ENCODE assay signal across 8 cellular contexts in genomic region chr3:67654099-67654831, GRCh38. TPM values are rescaled to one million over a fixed set of nuclear protein-coding genes. Genes with fewer than 3 reads are reported as not detected.
A peak's percentile ranks its signal among the peaks of the same experiment; 100 is the strongest.
DNase-seq lines count a peak whose midpoint lies in the region; ATAC-seq and TF ChIP-seq lines count a peak whose summit lies in the region.

SUCLG2 (minus strand) TSS chr3:67654612; CDS start chr3:67654586, 26 bp downstream.

- H3K4me3 Mint-ChIP-seq in H9 = peak within 1 kb of the TSS; percentile 63 to 78

- ATAC-seq in left cardiac atrium (peak; percentile 98 to 99), psoas muscle (peak; percentile 95 to 98 (median 96))

- no peak within 1 kb of the TSS for H3T11ph ChIP-seq in H9 (ENCODE audit: low read length)

- no peaks in the 10 kb centered on the region for H3K23me2 ChIP-seq in H9 (ENCODE audit: insufficient read length, low read depth, low read length, poor library complexity, severe bottlenecking)

- H3K9me3 Mint-ChIP-seq in H9 = peaks cover 3 to 5% of the 10 kb centered on the region in 2 experiments; a peak in 3 of 5 replicates

- peak within 1 kb of the TSS; percentile 67 for H3K14ac ChIP-seq in H9 (ENCODE audit: insufficient read depth, low read length)

- no peak within 1 kb of the TSS for H2BK120ac ChIP-seq in H9 (ENCODE audit: low read depth, low read length, poor library complexity, severe bottlenecking)

- H3K56ac ChIP-seq in H9 (ENCODE audit: insufficient read length, low read depth, low read length) = no peak within 1 kb of the TSS

- TF ChIP-seq CTCF in H9 (conservative IDR thresholded peaks at IDR 0.05) = no peak
- 0 out of 2 replicates have a peak, but pooled peaks have one; percentile 5 for TF ChIP-seq CTCF in MM.1S (IDR thresholded peaks at IDR 0.05; ENCODE audit: low read length)
- TF ChIP-seq CTCF in psoas muscle (IDR thresholded peaks at IDR 0.05) = peak; percentile 11

- H3K4me2 ChIP-seq in H9 (ENCODE audit: insufficient read depth, insufficient read length, low read length) (peak within 1 kb of the TSS; percentile 60), MM.1S (ENCODE audit: low read depth, low read length) (peak within 1 kb of the TSS; percentile 83)

- H3K9ac ChIP-seq in H9 (ENCODE audit: extremely low read depth, insufficient read length, low read length) (peak within 1 kb of the TSS; percentile 39), MM.1S (ENCODE audit: low read length) (peak within 1 kb of the TSS; percentile 90)

- H2BK20ac ChIP-seq in H9 (ENCODE audit: low read depth, low read length, poor library complexity, severe bottlenecking) = no peak within 1 kb of the TSS

- no peak within 1 kb of the TSS for H2BK12ac ChIP-seq in H9 (ENCODE audit: insufficient read length, low read depth, low read length)

- H3K4me1 Mint-ChIP-seq in H9 = peaks cover 15 to 27% of the 10 kb centered on the region in 2 experiments

- H3K18ac ChIP-seq in H9 (ENCODE audit: insufficient read length, low read depth, low read length) = peak within 1 kb of the TSS; percentile 28

- WGBS in H9 (ENCODE audit: extremely low coverage, insufficient read length, low lambda C conversion rate) = no CpG with 5 or more reads among the region's 66 CpGs
- WGBS in psoas muscle, 3 donors = 0 to 1% (median 0%) methylated on average over 57 to 66 of the region's 66 CpGs
- under 1% methylated on average over 66 of the region's 66 CpGs for WGBS in urinary bladder

- H3K4me1 ChIP-seq in H9 (ENCODE audit: insufficient read depth, low read length) (no peaks in the 10 kb centered on the region), MM.1S (ENCODE audit: low read length) (peaks cover 4% of the 10 kb centered on the region), psoas muscle (peaks cover 25% of the 10 kb centered on the region), urinary bladder (ENCODE audit: insufficient read depth) (no peaks in the 10 kb centered on the region)

- H2BK15ac ChIP-seq in H9 (ENCODE audit: low read depth, low read length) = no peak within 1 kb of the TSS

- no peaks in the 10 kb centered on the region; the same call in 1 of the 2 replicates for H3K27me3 Mint-ChIP-seq in H9 (ENCODE audit: low read depth)

- H3K9me3 ChIP-seq in H9 (ENCODE audit: control insufficient read depth, low read depth, low read length) (no peaks in the 10 kb centered on the region), MM.1S (replicated peaks; ENCODE audit: insufficient read depth, low read length) (no peaks in the 10 kb centered on the region), psoas muscle (no peaks in the 10 kb centered on the region)

- peak within 1 kb of the TSS; percentile 71 to 83 (median 77); a peak in 4 of 7 replicates for H3K27ac Mint-ChIP-seq in H9

- no peak within 1 kb of the TSS for H4K8ac ChIP-seq in H9 (replicated peaks; ENCODE audit: insufficient read length, low read depth, low read length)

- H2AFZ ChIP-seq in H9 (ENCODE audit: low read length) (peak within 1 kb of the TSS; percentile 17), MM.1S (ENCODE audit: low read length) (peak within 1 kb of the TSS; percentile 94)

- no peak within 1 kb of the TSS for H4K91ac ChIP-seq in H9 (ENCODE audit: insufficient read length, low read depth, low read length)

- no peaks in the 10 kb centered on the region for H3K36me3 ChIP-seq in MM.1S (replicated peaks; ENCODE audit: insufficient read depth, low read length)
- H3K36me3 ChIP-seq in psoas muscle (ENCODE audit: insufficient read depth in 1 of 2, low read depth in 1 of 2) = no peaks in the 10 kb centered on the region
- H3K36me3 ChIP-seq in urinary bladder (ENCODE audit: insufficient read depth) = no peaks in the 10 kb centered on the region

- H3K27me3 ChIP-seq in H9 (ENCODE audit: insufficient read depth, low read length) (no peaks in the 10 kb centered on the region), MM.1S (replicated peaks; ENCODE audit: insufficient read depth, low read length) (no peaks in the 10 kb centered on the region), psoas muscle (ENCODE audit: insufficient read depth in 3 of 3, low read length in 2 of 3) (no peaks in the 10 kb centered on the region)

- H2AK5ac ChIP-seq in H9 (ENCODE audit: insufficient read length, low read length) = no peak within 1 kb of the TSS

- H2BK5ac ChIP-seq in H9 (ENCODE audit: insufficient read length, low read length) = no peak within 1 kb of the TSS

- H3F3A ChIP-seq in MM.1S (ENCODE audit: insufficient read depth, low read length) = 0 out of 2 replicates have a peak, but pooled peaks cover 5% of the 10 kb centered on the region

- H3K27ac ChIP-seq in H9 (ENCODE audit: insufficient read length, low read depth, low read length) = no peak within 1 kb of the TSS
- H3K27ac ChIP-seq in MM.1S (ENCODE audit: low read length) = peak within 1 kb of the TSS; percentile 76
- H3K27ac ChIP-seq in psoas muscle = peak within 1 kb of the TSS; percentile 98
- peak within 1 kb of the TSS; percentile 97 for H3K27ac ChIP-seq in urinary bladder (ENCODE audit: low read depth)

- H4K20me1 ChIP-seq in H9 (ENCODE audit: control insufficient read depth, insufficient read depth, insufficient read length) = no peaks in the 10 kb centered on the region
- H4K20me1 ChIP-seq in MM.1S (ENCODE audit: insufficient read depth, low read length) = no peaks in the 10 kb centered on the region

- peak within 1 kb of the TSS; percentile 8 for H4K5ac ChIP-seq in H9 (ENCODE audit: insufficient read length, low read depth, low read length)

- H3K4ac ChIP-seq in H9 (ENCODE audit: low read depth, low read length) = no peak within 1 kb of the TSS

- H3K79me2 ChIP-seq in H9 (ENCODE audit: insufficient read depth, low read length) = no peaks in the 10 kb centered on the region
- H3K79me2 ChIP-seq in MM.1S (ENCODE audit: low read length) = peaks cover 45% of the 10 kb centered on the region

- H3K4me3 ChIP-seq in MM.1S (ENCODE audit: low read length) (peak within 1 kb of the TSS; percentile 77), psoas muscle (peak within 1 kb of the TSS; percentile 97), urinary bladder (ENCODE audit: low read depth, low read length) (peak within 1 kb of the TSS; percentile 77)

- peaks cover 5 to 15% (median 10%) of the 10 kb centered on the region in 3 experiments; a peak in 5 of 7 replicates for H3K36me3 Mint-ChIP-seq in H9 (ENCODE audit: insufficient read depth in 1 of 3, low read depth in 3 of 3)

- intact Hi-C loops in T-helper 1 cell treated with Interleukin-12 subunit alpha and Interleukin-12 subunit beta and Interleukin-4 antibody, amounts not matched to agents 30 ng/mL and 1 ng/mL, for 36 hours (cut with micrococcal nuclease) = loop anchor here (2.0 to 10.0 kb wide), 6 partner anchors 137 to 1551 kb away; partner anchors contain the start of genes ARL6IP5 and TMF1
- intact Hi-C loops in left cardiac atrium (cut with DNase I) = no loop called here
- intact Hi-C loops in psoas muscle (cut with DNase I) = loop anchor here in 1 of 2 donors (5.0 kb wide), 1 partner anchor 147 kb away; no protein-coding TSS in a partner anchor

- H3K9me2 ChIP-seq in MM.1S (replicated peaks; ENCODE audit: insufficient read depth, low read length) = no peaks in the 10 kb centered on the region

- no peak within 1 kb of the TSS for H3K23ac ChIP-seq in H9 (ENCODE audit: insufficient read length, low read depth, low read length)

- peak; percentile 65 for DNase-seq in GM04504 (ENCODE audit: low read depth)
- peak; percentile 88 for DNase-seq in H9
- peak; percentile 88 for DNase-seq in MM.1S
- DNase-seq in amniotic epithelial cell (ENCODE audit: low read depth) = peak; percentile 82
- peak; percentile 95 for DNase-seq in left cardiac atrium
- DNase-seq in psoas muscle = peak; percentile 93 to 96

- no peaks in the 10 kb centered on the region for H3K79me1 ChIP-seq in H9 (ENCODE audit: insufficient read depth, low read depth, low read length, poor library complexity, severe bottlenecking)

RNA-seq across cellular contexts. Expression of gene SUCLG2, which starts in this region (rescaled TPM):
- total RNA-seq in H9 (2021) (38.1 and 38.5 TPM in 2 replicates), left cardiac atrium (10 to 100 TPM; 74.6 to 82.8 TPM), psoas muscle (100 to 1,000 TPM in 1 of 4 donors, 10 to 100 TPM in 3; 74.5 to 102 (median 84.9) TPM), urinary bladder (72.8 TPM)
- total RNA-seq in T-helper 1 cell treated with Interleukin-12 subunit alpha and Interleukin-12 subunit beta and Interleukin-4 antibody, amounts not matched to agents 30 ng/mL and 1 ng/mL, for 36 hours = 36.4 and 39.1 TPM in 2 replicates
- polyA plus RNA-seq in psoas muscle (10 to 100 TPM; 63.7 to 98.3 (median 90.5) TPM), urinary bladder (58.9 TPM)
